Comparison of ENCODE assay signal across 7 cellular contexts in the genomic region with DNA sequence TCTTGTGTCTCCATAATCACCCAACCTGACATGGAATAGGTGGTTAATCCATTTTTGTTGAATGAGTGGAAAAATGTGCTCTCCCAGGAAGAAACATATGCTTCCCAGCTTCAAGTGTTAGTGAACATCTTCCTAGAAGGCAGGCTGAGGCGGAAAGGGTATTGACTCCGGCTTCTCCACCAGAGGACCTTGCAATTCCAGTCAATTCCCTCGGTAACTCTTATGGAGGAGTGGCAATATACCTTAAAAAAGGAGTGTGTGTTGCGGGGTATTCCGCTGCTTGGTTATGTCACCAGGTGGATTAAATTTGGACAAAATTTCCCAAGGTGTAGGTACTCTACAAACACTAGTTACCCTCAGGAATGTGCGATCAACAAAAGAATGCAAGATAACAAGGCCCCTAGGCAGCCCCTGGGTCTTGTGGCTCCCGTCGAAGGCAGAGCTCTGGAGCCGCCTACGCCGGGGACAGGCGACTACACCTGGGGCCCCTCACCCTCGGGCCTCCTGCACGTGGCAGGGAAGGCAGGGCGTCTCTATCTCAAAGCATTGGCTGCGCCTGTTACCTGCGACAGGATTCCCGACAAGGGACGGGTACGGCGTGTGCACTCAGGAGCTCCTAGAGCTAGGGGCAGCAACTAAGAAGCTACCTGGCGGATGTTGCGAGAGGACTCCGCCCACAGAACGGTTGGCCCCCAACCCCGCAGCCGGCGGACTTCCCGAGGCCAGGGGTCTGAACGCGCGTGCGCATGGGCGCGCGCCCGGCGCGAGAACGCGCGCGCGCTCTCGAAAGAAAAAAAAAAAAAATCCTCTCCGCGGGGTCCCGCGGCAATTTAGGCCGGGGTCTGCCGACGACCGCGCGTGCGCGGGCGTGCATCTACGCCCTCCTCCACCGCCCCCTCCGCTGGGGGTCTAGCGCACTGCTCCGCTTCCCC. TPM values are rescaled to one million over a fixed set of nuclear protein-coding genes. Genes with fewer than 3 reads are reported as not detected.
A peak's percentile ranks its signal among the peaks of the same experiment; 100 is the strongest.
DNase-seq lines count a peak whose midpoint lies in the region; ATAC-seq and TF ChIP-seq lines count a peak whose summit lies in the region.

WDR87 (minus strand) TSS at position 659 of the 932 bp plus-strand sequence. CDS start 8,355 bp downstream, outside the sequence.

- H3K27me3 ChIP-seq in PC-9 (ENCODE audit: insufficient read depth, low read depth) (no peaks in the 10 kb centered on the region), prostate gland (replicated peaks; ENCODE audit: insufficient read depth) (no peaks in the 10 kb centered on the region)

- peak within 1 kb of the TSS; percentile 96 for H3K4me2 ChIP-seq in PC-9

- no peak for TF ChIP-seq POLR2A in prostate gland (IDR thresholded peaks at IDR 0.05)

- H3K4me1 ChIP-seq in PC-9 (replicated peaks; ENCODE audit: insufficient read depth): peaks cover 18% of the 10 kb centered on the region
- H3K4me1 ChIP-seq in prostate gland (replicated peaks): peaks cover 7% of the 10 kb centered on the region

- intact Hi-C loops in PC-9 (cut with micrococcal nuclease; ENCODE audit: unreplicated experiment): loop anchor here (1.0 to 10.0 kb wide), 2 partner anchors 26 to 479 kb away; partner anchors contain the start of genes GGN and SPRED3
- intact Hi-C loops in Right ventricle myocardium superior (cut with DNase I): loop anchor here (10.0 kb wide), 1 partner anchor 419 kb away; no protein-coding TSS in a partner anchor
- intact Hi-C loops in prostate gland (cut with DNase I): loop anchor here (10.0 kb wide), 2 partner anchors 189 to 429 kb away; partner anchors contain the start of gene CATSPERG

- CTCF ChIA-PET in PC-9 (lab: Charles Lee): interaction anchor here (0.7 to 2.2 kb wide), 6 partner anchors 26 to 1681 kb away, joined by 3 to 18 read pairs (median 4); no protein-coding TSS in a partner anchor

- peak within 1 kb of the TSS; percentile 100 for H2AFZ ChIP-seq in PC-9

- H3K9me3 ChIP-seq in PC-9 (ENCODE audit: insufficient read depth, low read depth): no peaks in the 10 kb centered on the region
- H3K9me3 ChIP-seq in prostate gland: no peaks in the 10 kb centered on the region

- no peaks in the 10 kb centered on the region for H3K36me3 ChIP-seq in PC-9 (ENCODE audit: low read depth)
- H3K36me3 ChIP-seq in prostate gland: no peaks in the 10 kb centered on the region

- H3K9me2 ChIP-seq in PC-9 (ENCODE audit: insufficient read depth): no peaks in the 10 kb centered on the region

- TF ChIP-seq CTCF in PC-9 (conservative IDR thresholded peaks at IDR 0.05) (no peak), prostate gland (IDR thresholded peaks at IDR 0.05) (peak in 2 of 4 experiments; percentile 9 to 12)

- H3K4me3 ChIP-seq in PC-9 (peak within 1 kb of the TSS; percentile 100), prostate gland (peak within 1 kb of the TSS; percentile 62 to 98)

- POLR2A ChIA-PET in PC-9 (lab: Charles Lee; ENCODE audit: unreplicated experiment): interaction anchor here (0.5 to 0.8 kb wide), 10 partner anchors 82 to 1539 kb away, joined by 3 to 25 read pairs (median 9); partner anchors contain the start of genes PSMD8 and SUPT5H

- DNase-seq in PC-9: peak; percentile 71 to 78
- DNase-seq in activated gamma-delta T cell (lab: John Stamatoyannopoulos, UW): peak; percentile 33
- no peak for DNase-seq in Right ventricle myocardium superior
- DNase-seq in prostate gland (ENCODE audit: low spot score): peak; percentile 41
- no peak for DNase-seq in dedifferentiated amniotic fluid mesenchymal stem cell (ENCODE audit: extremely low spot score)

- peak within 1 kb of the TSS; percentile 67 for H3K27ac ChIP-seq in PC-9
- H3K27ac ChIP-seq in prostate gland: peak within 1 kb of the TSS; percentile 50 to 74

- 5% methylated on average over 63 of the region's 63 CpGs for WGBS in prostate gland

- peaks cover 13% of the 10 kb centered on the region for H3F3A ChIP-seq in PC-9 (ENCODE audit: insufficient read depth, low read depth)

- H3K79me2 ChIP-seq in PC-9 (ENCODE audit: low read depth): peaks cover 36% of the 10 kb centered on the region

- TSS peak; percentile 88 for BruUV-seq in PC-9 (replicated peaks; lab: Mats Ljungman, UMichigan)

- ATAC-seq in GM18868 (IDR thresholded peaks at IDR 0.05; ENCODE audit: unreplicated experiment) (peak; percentile 30), HG03442 (IDR thresholded peaks at IDR 0.05; ENCODE audit: unreplicated experiment) (peak; percentile 13), Right ventricle myocardium superior (ENCODE audit: poor library complexity) (peak; percentile 21)

- peaks cover 5% of the 10 kb centered on the region; the same call in 1 of the 2 replicates for H4K20me1 ChIP-seq in PC-9 (ENCODE audit: insufficient read depth)

RNA-seq across cellular contexts. Expression of gene WDR87, which starts in this region (rescaled TPM):
- total RNA-seq in PC-9 (2021): not detected in 2 replicates
- not detected for total RNA-seq in Right ventricle myocardium superior
- 1 to 10 TPM in 1 of 2 donors, not detected in 1; 2.0 TPM for total RNA-seq in prostate gland

Comparison
In these comparisons a context has a peak if more than half of its experiments do, and no peak if none do; other contexts are left out.
1. Peak in DNase-seq, H3K4me3 ChIP-seq, H3K27ac ChIP-seq and H3K4me2 ChIP-seq in PC-9; RNA of the gene not detected or under 1 TPM.
2. Peak in ATAC-seq in Right ventricle myocardium superior; RNA of the gene not detected or under 1 TPM.
3. DNase-seq: peak in activated gamma-delta T cell (single experiment) and prostate gland (single experiment); none in Right ventricle myocardium superior (single experiment) and dedifferentiated amniotic fluid mesenchymal stem cell (single experiment).
4. Peak in every context shown above with its lines, with median percentiles within 50 percentile points of each other: ATAC-seq.